9 cellular contexts compared by ENCODE assay signal in the genomic region with DNA sequence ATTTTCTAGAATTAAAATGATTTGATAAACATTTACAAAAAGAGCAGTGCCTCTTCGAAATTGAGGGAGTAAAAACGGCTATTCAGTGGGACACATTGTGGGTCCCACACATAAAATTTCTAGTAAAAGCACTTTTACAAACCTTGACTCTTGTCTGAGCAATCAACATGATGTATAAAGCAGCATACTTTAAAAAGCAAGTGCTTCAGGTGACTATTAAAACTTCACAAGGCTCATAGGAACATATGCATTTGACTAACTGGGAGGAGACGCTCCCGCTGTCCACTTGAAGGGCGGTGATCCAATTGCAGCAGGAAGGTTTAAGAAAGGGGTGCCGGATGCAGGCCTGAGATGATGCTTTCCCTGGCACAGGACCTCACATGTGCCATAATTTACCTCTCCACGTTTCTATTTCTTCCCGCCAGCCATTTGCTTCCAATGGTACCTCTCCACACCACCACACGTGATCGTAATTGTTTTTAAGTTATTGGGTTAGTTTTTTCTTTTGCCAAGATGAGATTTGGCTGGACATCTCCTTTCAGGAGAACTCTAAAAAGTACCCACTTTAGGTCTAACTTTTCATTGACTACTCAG. TPM values are rescaled to one million over a fixed set of nuclear protein-coding genes. Genes with fewer than 3 reads are reported as not detected.
DNase-seq lines count a peak whose midpoint lies in the region; ATAC-seq, FAIRE-seq and TF ChIP-seq lines count a peak whose summit lies in the region.
"Had no signal": no experiment of that assay in that cellular context is flagged by ENCODE, and none has a peak within 500 bp of the region (broad histone marks: within the 10 kb centered on the region; RNA-seq: fewer than 3 reads in every experiment).

No MANE protein-coding gene starts in this region.

- H3K4me1 Mint-ChIP-seq in activated T-helper 2 cell treated with anti-CD3 and anti-CD28 coated beads, Interferon-gamma antibody, Interleukin-2, Interleukin-4, amounts not matched to agents 10 μg/mL and 5 μg/mL and 100 μg/mL, durations not matched to agents 14 hours and 24 hours and 36 hours (ENCODE audit: low read depth), result peaks cover 4% of the 10 kb centered on the region

- FAIRE-seq in keratinocyte (lab: Jason Lieb, UNC), result no peak

- intact Hi-C loops in left ventricle myocardium inferior (cut with micrococcal nuclease), result no loop called here
- intact Hi-C loops in heart right ventricle (cut with DNase I), result no loop called here
- intact Hi-C loops in activated T-helper 2 cell treated with anti-CD3 and anti-CD28 coated beads, Interferon-gamma antibody, Interleukin-2, Interleukin-4, amounts not matched to agents 10 μg/mL and 5 μg/mL and 100 μg/mL, durations not matched to agents 14 hours and 24 hours and 36 hours (cut with micrococcal nuclease), result no loop called here
- intact Hi-C loops in upper lobe of right lung (cut with DNase I), result no loop called here

- no peaks in the 10 kb centered on the region for H3K9me1 ChIP-seq in keratinocyte (ENCODE audit: control insufficient read depth, extremely low read depth, insufficient read depth, low read length)

- peaks cover 3% of the 10 kb centered on the region for H4K20me1 ChIP-seq in keratinocyte (ENCODE audit: control insufficient read depth, extremely low read depth, insufficient read depth, low read length)

- H3K9me3 ChIP-seq in left ventricle myocardium inferior (replicated peaks) (no peaks in the 10 kb centered on the region), heart right ventricle (no peaks in the 10 kb centered on the region), keratinocyte (ENCODE audit: control insufficient read depth, low read depth, low read length) (no peaks in the 10 kb centered on the region), upper lobe of right lung (no peaks in the 10 kb centered on the region)

- H3K4me1 ChIP-seq in left ventricle myocardium inferior (peaks cover 26% of the 10 kb centered on the region), heart right ventricle (peaks cover 5 to 26% (median 15%) of the 10 kb centered on the region in 9 donors), keratinocyte (ENCODE audit: control insufficient read depth, extremely low read depth, insufficient read depth, low read length) (peaks cover 3% of the 10 kb centered on the region), upper lobe of right lung (peaks cover 15% of the 10 kb centered on the region)

- no peaks in the 10 kb centered on the region for H3K36me3 ChIP-seq in left ventricle myocardium inferior
- H3K36me3 ChIP-seq in heart right ventricle, result no peaks in the 10 kb centered on the region
- no peaks in the 10 kb centered on the region for H3K36me3 ChIP-seq in keratinocyte (ENCODE audit: control insufficient read depth in 2 of 2, extremely low read depth in 1 of 2, insufficient read depth in 2 of 2, low read length in 2 of 2)
- no peaks in the 10 kb centered on the region for H3K36me3 ChIP-seq in upper lobe of right lung

- no peak overlapping the region for H3K9ac ChIP-seq in keratinocyte (ENCODE audit: control insufficient read depth, extremely low read depth, insufficient read depth, low read length)

- no peaks in the 10 kb centered on the region for H3K9me3 Mint-ChIP-seq in activated T-helper 2 cell treated with anti-CD3 and anti-CD28 coated beads, Interferon-gamma antibody, Interleukin-2, Interleukin-4, amounts not matched to agents 10 μg/mL and 5 μg/mL and 100 μg/mL, durations not matched to agents 14 hours and 24 hours and 36 hours

- ATAC-seq in heart right ventricle (no peak), upper lobe of right lung (no peak), HG03378 (IDR thresholded peaks at IDR 0.05; ENCODE audit: unreplicated experiment) (no peak)

- 22 to 23% methylated on average over 10 of the region's 10 CpGs for WGBS in heart right ventricle, 2 donors

- TF ChIP-seq CTCF in left ventricle myocardium inferior (IDR thresholded peaks at IDR 0.05; ENCODE audit: borderline replicate concordance), result no peak
- no peak for TF ChIP-seq CTCF in heart right ventricle (IDR thresholded peaks at IDR 0.05)
- TF ChIP-seq CTCF in keratinocyte (optimal IDR thresholded peaks at IDR 0.05 in 1 of 3, IDR thresholded peaks at IDR 0.05 in 1 of 3, conservative IDR thresholded peaks at IDR 0.05 in 1 of 3; ENCODE audit: extremely low read depth in 1 of 3, insufficient read depth in 2 of 3, low read length in 3 of 3), result no peak
- no peak for TF ChIP-seq CTCF in upper lobe of right lung (IDR thresholded peaks at IDR 0.05)

- dilution Hi-C loops in keratinocyte (cut with MboI; ENCODE audit: extremely low pct_ligation_motif_present, low sequenced_read_pairs), result no loop called here

- H2AFZ ChIP-seq in keratinocyte (ENCODE audit: control insufficient read depth, low read length), result no peak overlapping the region

- H3K27ac ChIP-seq in left ventricle myocardium inferior (replicated peaks) (no peak overlapping the region), heart right ventricle (no peak overlapping the region), keratinocyte (ENCODE audit: control insufficient read depth, insufficient read depth, low read length) (no peak overlapping the region), upper lobe of right lung (no peak overlapping the region)

- peaks cover 59% of the 10 kb centered on the region for H3K27me3 Mint-ChIP-seq in activated T-helper 2 cell treated with anti-CD3 and anti-CD28 coated beads, Interferon-gamma antibody, Interleukin-2, Interleukin-4, amounts not matched to agents 10 μg/mL and 5 μg/mL and 100 μg/mL, durations not matched to agents 14 hours and 24 hours and 36 hours (ENCODE audit: low read depth)

- no peak for DNase-seq in left ventricle myocardium inferior
- DNase-seq in heart right ventricle, result no peak
- no peak for DNase-seq in activated T-helper 2 cell treated with anti-CD3 and anti-CD28 coated beads, Interferon-gamma antibody, Interleukin-2, Interleukin-4, amounts not matched to agents 10 μg/mL and 5 μg/mL and 100 μg/mL, durations not matched to agents 14 hours and 24 hours and 36 hours (ENCODE audit: low spot score)
- no peak for DNase-seq in keratinocyte (ENCODE audit: low read depth, low spot score)
- DNase-seq in upper lobe of right lung, result no peak
- DNase-seq in stimulated activated CD4-positive, alpha-beta T cell treated with anti-CD3 and anti-CD28 coated beads, Interleukin-4, amount 100 ng/mL, for 24 hours, result no peak
- DNase-seq in NCI-H2196 treated with DMSO at 0.1 percent for 48 hours (lab: John Stamatoyannopoulos, UW; ENCODE audit: unreplicated experiment), result no peak
- DNase-seq: IMR-90 had no signal

- H3K4me2 ChIP-seq in keratinocyte (ENCODE audit: control insufficient read depth, extremely low read depth, insufficient read depth, low read depth, low read length), result peak overlapping the region; percentile 76

- H3K36me3 Mint-ChIP-seq in activated T-helper 2 cell treated with anti-CD3 and anti-CD28 coated beads, Interferon-gamma antibody, Interleukin-2, Interleukin-4, amounts not matched to agents 10 μg/mL and 5 μg/mL and 100 μg/mL, durations not matched to agents 14 hours and 24 hours and 36 hours (ENCODE audit: low read depth), result no peaks in the 10 kb centered on the region

- no peaks in the 10 kb centered on the region for H3K79me2 ChIP-seq in keratinocyte (ENCODE audit: control insufficient read depth, insufficient read depth, low read length)

- H3K4me3 ChIP-seq in left ventricle myocardium inferior, result peak overlapping the region; percentile 72
- H3K4me3 ChIP-seq in heart right ventricle, result peak overlapping the region in 3 of 10 donors; percentile 57 to 65 (median 59)
- peak overlapping the region in 2 of 3 experiments; percentile 20 to 64 for H3K4me3 ChIP-seq in keratinocyte (ENCODE audit: control insufficient read depth in 2 of 3, extremely low read depth in 1 of 3, insufficient read depth in 2 of 3, low read depth in 1 of 3, low read length in 3 of 3)
- H3K4me3 ChIP-seq in upper lobe of right lung, result peak overlapping the region; percentile 58

- H3K27me3 ChIP-seq in left ventricle myocardium inferior (ENCODE audit: low read depth) (peaks cover 99% of the 10 kb centered on the region), heart right ventricle (peaks cover 6 to 99% (median 93%) of the 10 kb centered on the region in 7 donors), keratinocyte (ENCODE audit: control insufficient read depth, extremely low read depth, insufficient read depth, low read length) (peaks cover 41% of the 10 kb centered on the region), upper lobe of right lung (peaks cover 55% of the 10 kb centered on the region)

- H3K27ac Mint-ChIP-seq in activated T-helper 2 cell treated with anti-CD3 and anti-CD28 coated beads, Interferon-gamma antibody, Interleukin-2, Interleukin-4, amounts not matched to agents 10 μg/mL and 5 μg/mL and 100 μg/mL, durations not matched to agents 14 hours and 24 hours and 36 hours, result no peak overlapping the region

- H3K4me3 Mint-ChIP-seq in activated T-helper 2 cell treated with anti-CD3 and anti-CD28 coated beads, Interferon-gamma antibody, Interleukin-2, Interleukin-4, amounts not matched to agents 10 μg/mL and 5 μg/mL and 100 μg/mL, durations not matched to agents 14 hours and 24 hours and 36 hours (ENCODE audit: low read depth), result peak overlapping the region; percentile 38

RNA-seq across cellular contexts. Expression of gene MCTP1, which starts 1.8 kb away (rescaled TPM):
- total RNA-seq in left ventricle myocardium inferior (7.8 TPM), heart right ventricle (10 to 100 TPM in 2 of 10 donors, 1 to 10 TPM in 8; 4.1 to 19.7 (median 6.4) TPM), upper lobe of right lung (40.7 TPM)
- polyA plus RNA-seq in heart right ventricle (1 to 10 TPM; 1.3 to 2.9 TPM), keratinocyte (2.8 to 4.9 TPM (median 4.9 TPM) in 3 replicates)
- total RNA-seq in activated T-helper 2 cell treated with anti-CD3 and anti-CD28 coated beads, Interferon-gamma antibody, Interleukin-2, Interleukin-4, amounts not matched to agents 10 μg/mL and 5 μg/mL and 100 μg/mL, durations not matched to agents 14 hours and 24 hours and 36 hours, result not detected in 2 replicates
- 4.4 TPM for polyA plus RNA-seq in keratinocyte (2011; ENCODE audit: low read depth)
- polyA plus RNA-seq in keratinocyte (2011; cell fraction: cytosol; rRNA removed), result 3.1 and 7.9 TPM in 2 replicates
- 6.1 and 6.6 TPM in 2 replicates for polyA plus RNA-seq in keratinocyte (2011; cell fraction: nucleus; rRNA removed)
- 2.4 and 3.6 TPM in 2 replicates for polyA plus RNA-seq in keratinocyte (2012; ENCODE audit: low replicate concordance)
- 2.2 to 14.5 TPM (median 12.9 TPM) in 3 replicates for polyA minus RNA-seq in keratinocyte
- 3.6 TPM for polyA minus RNA-seq in keratinocyte (2011; cell fraction: cytosol; rRNA and poly(A)+ RNA removed)
- polyA minus RNA-seq in keratinocyte (2011; cell fraction: nucleus; rRNA and poly(A)+ RNA removed), result 10.9 and 17.2 TPM in 2 replicates
- total RNA-seq: IMR-90 had no signal
